ENCODE assay signal across 26 cellular contexts in genomic region chr20:33062105-33062629, GRCh38. TPM values are rescaled to one million over a fixed set of nuclear protein-coding genes. Genes with fewer than 3 reads are reported as not detected.
"Had no signal": no experiment of that assay in that cellular context is flagged by ENCODE, and none has a peak within 500 bp of the region (broad histone marks: within the 10 kb centered on the region; RNA-seq: fewer than 3 reads in every experiment).

No MANE protein-coding gene starts in this region.

- H3K36me3 Mint-ChIP-seq: activated naive CD4-positive, alpha-beta T cell treated with anti-CD3 and anti-CD28 coated beads, Interleukin-2, amount 10 ng/mL, durations not matched to agents 7 days and 5 days; immature natural killer cell; naive thymus-derived CD4-positive, alpha-beta T cell had no signal

- H3K27me3 Mint-ChIP-seq: naive thymus-derived CD4-positive, alpha-beta T cell; stimulated activated naive CD8-positive, alpha-beta T cell treated with anti-CD3 and anti-CD28 coated beads, Interleukin-15, amount 100 ng/mL, for 72 hours had no signal

- H3K4me1 Mint-ChIP-seq: activated naive CD4-positive, alpha-beta T cell treated with anti-CD3 and anti-CD28 coated beads, Interleukin-2, amount 10 ng/mL, durations not matched to agents 7 days and 5 days; immature natural killer cell; stimulated activated naive CD8-positive, alpha-beta T cell treated with anti-CD3 and anti-CD28 coated beads, Interleukin-15, amount 100 ng/mL, for 72 hours had no signal

- H2AFZ ChIP-seq: hepatocyte had no signal

- H3K27ac ChIP-seq: brain microvascular endothelial cell, hepatocyte, left lung, pancreas, psoas muscle, right atrium auricular region, tibial nerve had no signal

- H3K27ac Mint-ChIP-seq: activated naive CD4-positive, alpha-beta T cell treated with anti-CD3 and anti-CD28 coated beads, Interleukin-2, amount 10 ng/mL, durations not matched to agents 7 days and 5 days; activated T-cell treated with anti-CD3 and anti-CD28 coated beads, Interleukin-2, amount 50 U/mL, for 72 hours; immature natural killer cell had no signal

- H3K4me3 Mint-ChIP-seq: activated naive CD4-positive, alpha-beta T cell treated with anti-CD3 and anti-CD28 coated beads, Interleukin-2, amount 10 ng/mL, durations not matched to agents 7 days and 5 days; activated T-cell treated with anti-CD3 and anti-CD28 coated beads, Interleukin-2, amount 50 U/mL, for 72 hours; immature natural killer cell; stimulated activated naive CD8-positive, alpha-beta T cell treated with anti-CD3 and anti-CD28 coated beads, Interleukin-15, amount 100 ng/mL, for 72 hours had no signal

- H3K79me2 ChIP-seq: hepatocyte had no signal

- H3K27me3 ChIP-seq: brain microvascular endothelial cell, left lung, pancreas, right atrium auricular region, tibial nerve had no signal

- H3K4me2 ChIP-seq: hepatocyte had no signal

- H3K4me1 ChIP-seq: left lung, pancreas, psoas muscle, right atrium auricular region had no signal

- H3K9me3 ChIP-seq: left lung, pancreas, psoas muscle, right atrium auricular region, tibial nerve had no signal

- DNase-seq: activated CD4-positive, alpha-beta T cell treated with anti-CD3 and anti-CD28 coated beads, Interleukin-2, amount 50 U/mL, for 4 hours; activated effector memory CD4-positive, alpha-beta T cell treated with anti-CD3 and anti-CD28 coated beads, Interleukin-2, amount 50 U/mL, for 16 hours; activated naive CD4-positive, alpha-beta T cell treated with anti-CD3 and anti-CD28 coated beads, Interleukin-2, amount 10 ng/mL, durations not matched to agents 7 days and 5 days; activated T-cell treated with anti-CD3 and anti-CD28 coated beads, Interleukin-2, amount 50 U/mL, for 72 hours; brain microvascular endothelial cell; dermis blood vessel endothelial cell; effector memory CD4-positive, alpha-beta T cell; foreskin melanocyte; glutamatergic neuron; immature natural killer cell; left lung; naive thymus-derived CD4-positive, alpha-beta T cell; pancreas; psoas muscle; stimulated activated CD4-positive, alpha-beta T cell treated with anti-CD3 and anti-CD28 coated beads, Interleukin-1b, Interleukin-23, amount 100 ng/mL, for 48 hours; stimulated activated naive CD8-positive, alpha-beta T cell treated with anti-CD3 and anti-CD28 coated beads, Interleukin-15, amount 100 ng/mL, for 72 hours had no signal

- H3K36me3 ChIP-seq: brain microvascular endothelial cell, left lung, pancreas, right atrium auricular region, tibial nerve had no signal

- ATAC-seq: activated T-cell treated with anti-CD3 and anti-CD28 coated beads, Interleukin-2, amount 50 U/mL, for 72 hours; esophagus mucosa; left lung; naive thymus-derived CD4-positive, alpha-beta T cell; pancreas; psoas muscle; stimulated activated naive CD8-positive, alpha-beta T cell treated with anti-CD3 and anti-CD28 coated beads, Interleukin-15, amount 100 ng/mL, for 72 hours had no signal

- H3K4me3 ChIP-seq: hepatocyte, left lung, pancreas, psoas muscle, right atrium auricular region, tibial nerve had no signal

- H3K9me3 Mint-ChIP-seq: activated naive CD4-positive, alpha-beta T cell treated with anti-CD3 and anti-CD28 coated beads, Interleukin-2, amount 10 ng/mL, durations not matched to agents 7 days and 5 days; activated T-cell treated with anti-CD3 and anti-CD28 coated beads, Interleukin-2, amount 50 U/mL, for 72 hours; immature natural killer cell; naive thymus-derived CD4-positive, alpha-beta T cell; stimulated activated naive CD8-positive, alpha-beta T cell treated with anti-CD3 and anti-CD28 coated beads, Interleukin-15, amount 100 ng/mL, for 72 hours had no signal

RNA-seq across cellular contexts. Expression of gene BPIFB3, which starts 8.5 kb away (rescaled TPM):
- total RNA-seq: activated T-cell treated with anti-CD3 and anti-CD28 coated beads, Interleukin-2, amount 50 U/mL, for 72 hours; dermis blood vessel endothelial cell; endothelial cell of umbilical vein; esophagus mucosa; hepatocyte; kidney epithelial cell; left lung; lung microvascular endothelial cell; naive thymus-derived CD4-positive, alpha-beta T cell; pancreas; psoas muscle; right atrium auricular region; skeletal muscle tissue; T-helper 2 cell treated with Interferon-gamma antibody and Interleukin-4, amounts not matched to agents 100 ng/mL and 5 ng/mL, for 36 hours; tibial nerve; urinary bladder had no signal

RNA-seq across cellular contexts. Expression of gene BPIFB4, which starts 17.3 kb away (rescaled TPM):
- total RNA-seq: activated T-cell treated with anti-CD3 and anti-CD28 coated beads, Interleukin-2, amount 50 U/mL, for 72 hours; dermis blood vessel endothelial cell; endothelial cell of umbilical vein; esophagus mucosa; hepatocyte; kidney epithelial cell; left lung; lung microvascular endothelial cell; naive thymus-derived CD4-positive, alpha-beta T cell; pancreas; psoas muscle; right atrium auricular region; skeletal muscle tissue; T-helper 2 cell treated with Interferon-gamma antibody and Interleukin-4, amounts not matched to agents 100 ng/mL and 5 ng/mL, for 36 hours; tibial nerve; urinary bladder had no signal

RNA-seq across cellular contexts. Expression of gene BPIFB6, which starts 30.7 kb away (rescaled TPM):
- total RNA-seq: activated T-cell treated with anti-CD3 and anti-CD28 coated beads, Interleukin-2, amount 50 U/mL, for 72 hours; dermis blood vessel endothelial cell; endothelial cell of umbilical vein; esophagus mucosa; hepatocyte; kidney epithelial cell; left lung; lung microvascular endothelial cell; naive thymus-derived CD4-positive, alpha-beta T cell; pancreas; psoas muscle; right atrium auricular region; skeletal muscle tissue; T-helper 2 cell treated with Interferon-gamma antibody and Interleukin-4, amounts not matched to agents 100 ng/mL and 5 ng/mL, for 36 hours; tibial nerve; urinary bladder had no signal

RNA-seq across cellular contexts. Expression of gene BPIFB2, which starts 54.7 kb away (rescaled TPM):
- total RNA-seq: activated T-cell treated with anti-CD3 and anti-CD28 coated beads, Interleukin-2, amount 50 U/mL, for 72 hours; dermis blood vessel endothelial cell; endothelial cell of umbilical vein; kidney epithelial cell; lung microvascular endothelial cell; naive thymus-derived CD4-positive, alpha-beta T cell; psoas muscle; right atrium auricular region; skeletal muscle tissue; T-helper 2 cell treated with Interferon-gamma antibody and Interleukin-4, amounts not matched to agents 100 ng/mL and 5 ng/mL, for 36 hours; tibial nerve; urinary bladder had no signal

RNA-seq across cellular contexts. Expression of gene SUN5, which starts 57.9 kb away (rescaled TPM):
- total RNA-seq: activated T-cell treated with anti-CD3 and anti-CD28 coated beads, Interleukin-2, amount 50 U/mL, for 72 hours; dermis blood vessel endothelial cell; endothelial cell of umbilical vein; esophagus mucosa; hepatocyte; kidney epithelial cell; left lung; lung microvascular endothelial cell; naive thymus-derived CD4-positive, alpha-beta T cell; pancreas; psoas muscle; right atrium auricular region; skeletal muscle tissue; T-helper 2 cell treated with Interferon-gamma antibody and Interleukin-4, amounts not matched to agents 100 ng/mL and 5 ng/mL, for 36 hours; tibial nerve; urinary bladder had no signal
